Comparison of ENCODE assay signal across 8 cellular contexts in genomic region chr3:151227438-151228290, GRCh38. TPM values are rescaled to one million over a fixed set of nuclear protein-coding genes. Genes with fewer than 3 reads are reported as not detected.
DNase-seq lines count a peak whose midpoint lies in the region; ATAC-seq and TF ChIP-seq lines count a peak whose summit lies in the region.

No MANE protein-coding gene starts in this region.

- H3K27ac ChIP-seq in PC-3 (ENCODE audit: low read length) (peak overlapping the region; percentile 63), fibroblast of lung (ENCODE audit: insufficient read depth, low read length) (peak overlapping the region; percentile 62)

- H3K9me3 Mint-ChIP-seq in Caco-2 (ENCODE audit: unreplicated experiment): peaks cover 2% of the 10 kb centered on the region
- peaks cover 3% of the 10 kb centered on the region for H3K9me3 Mint-ChIP-seq in nephron progenitor cell

- POLR2A ChIA-PET in Caco-2 (lab: Charles Lee): no interaction called here
- POLR2A ChIA-PET in PC-3 (lab: Charles Lee; ENCODE audit: unreplicated experiment): no interaction called here

- H3K4me1 ChIP-seq in Caco-2 (peaks cover 28% of the 10 kb centered on the region), PC-3 (ENCODE audit: insufficient read depth, low read length) (peaks cover 31% of the 10 kb centered on the region), fibroblast of lung (ENCODE audit: control insufficient read depth, extremely low read depth, insufficient read depth, low read length) (peaks cover 27% of the 10 kb centered on the region)

- peak overlapping the region; percentile 31; the same call in 1 of the 2 replicates for H3K9ac ChIP-seq in PC-3 (ENCODE audit: low read length)
- no peak overlapping the region for H3K9ac ChIP-seq in fibroblast of lung (ENCODE audit: insufficient read depth, low read length)

- no peaks in the 10 kb centered on the region for H3F3A ChIP-seq in PC-3 (ENCODE audit: low read length, unreplicated experiment)

- H3K27ac Mint-ChIP-seq in Caco-2 (ENCODE audit: unreplicated experiment) (no peak overlapping the region), nephron progenitor cell (no peak overlapping the region)

- H3K79me2 ChIP-seq in PC-3 (ENCODE audit: low read length): no peaks in the 10 kb centered on the region
- H3K79me2 ChIP-seq in fibroblast of lung (ENCODE audit: control insufficient read depth, insufficient read depth, low read length): no peaks in the 10 kb centered on the region

- peaks cover 6% of the 10 kb centered on the region for H3K36me3 Mint-ChIP-seq in Caco-2 (ENCODE audit: insufficient read depth, unreplicated experiment)
- peaks cover 28% of the 10 kb centered on the region for H3K36me3 Mint-ChIP-seq in nephron progenitor cell (ENCODE audit: low read depth)

- no TSS peak for BruUV-seq in Caco-2 (replicated peaks; lab: Mats Ljungman, UMichigan)
- no TSS peak for BruUV-seq in PC-3 (replicated peaks; lab: Mats Ljungman, UMichigan)

- peak overlapping the region; percentile 60 for H3K4me2 ChIP-seq in PC-3 (ENCODE audit: low read length)
- peak overlapping the region; percentile 74 for H3K4me2 ChIP-seq in fibroblast of lung (ENCODE audit: extremely low read depth, insufficient read depth, low read length)

- DNase-seq in Caco-2 (peak; percentile 57 to 78), PC-3 (peak; percentile 81), fibroblast of lung (ENCODE audit: low read depth in 2 of 2) (peak; percentile 78 to 81), nephron progenitor cell (peak; percentile 79)
- DNase-seq in activated T-cell treated with anti-CD3 and anti-CD28 coated beads, Interleukin-2, amount 50 U/mL, for 48 hours: peak; percentile 85 to 88
- DNase-seq in stimulated activated naive CD4-positive, alpha-beta T cell treated with Interleukin-2 at 50 U/mL for 16 hours (lab: John Stamatoyannopoulos, UW): peak; percentile 65

- intact Hi-C loops in Caco-2 (cut with micrococcal nuclease; ENCODE audit: unreplicated experiment) (loop anchor here (1.0 to 10.0 kb wide), 6 partner anchors 56 to 407 kb away; no protein-coding TSS in a partner anchor), PC-3 (cut with micrococcal nuclease) (loop anchor here (1.0 to 10.0 kb wide), 5 partner anchors 56 to 687 kb away; no protein-coding TSS in a partner anchor)

- peak overlapping the region; percentile 35 for H3K4me3 Mint-ChIP-seq in Caco-2 (ENCODE audit: unreplicated experiment)
- H3K4me3 Mint-ChIP-seq in nephron progenitor cell: no peak overlapping the region

- H3K9me2 ChIP-seq in PC-3 (replicated peaks; ENCODE audit: low read length): no peaks in the 10 kb centered on the region

- H3K4me3 ChIP-seq in Caco-2 (ENCODE audit: low read depth, low read length): no peak overlapping the region
- no peak overlapping the region for H3K4me3 ChIP-seq in PC-3 (ENCODE audit: low read length)
- H3K4me3 ChIP-seq in fibroblast of lung (replicated peaks in 1 of 4; ENCODE audit: control extremely low read depth in 1 of 4, insufficient read depth in 1 of 4, low read depth in 3 of 4, low read length in 4 of 4): no peak overlapping the region

- H3K27me3 ChIP-seq in Caco-2 (replicated peaks; ENCODE audit: control insufficient read depth, insufficient read depth, low read length) (no peaks in the 10 kb centered on the region), PC-3 (ENCODE audit: low read length) (no peaks in the 10 kb centered on the region), fibroblast of lung (ENCODE audit: control insufficient read depth, insufficient read depth, low read length) (no peaks in the 10 kb centered on the region)

- no peaks in the 10 kb centered on the region for H4K20me1 ChIP-seq in PC-3 (ENCODE audit: low read length)
- H4K20me1 ChIP-seq in fibroblast of lung (ENCODE audit: control insufficient read depth, extremely low read depth, insufficient read depth, low read length): no peaks in the 10 kb centered on the region

- H2AFZ ChIP-seq in PC-3 (ENCODE audit: low read length) (peak overlapping the region; percentile 45), fibroblast of lung (ENCODE audit: low read length) (peak overlapping the region; percentile 15)

- H3K9me3 ChIP-seq in Caco-2 (no peaks in the 10 kb centered on the region), PC-3 (ENCODE audit: low read length) (no peaks in the 10 kb centered on the region), fibroblast of lung (ENCODE audit: control insufficient read depth, insufficient read depth, low read depth, low read length) (no peaks in the 10 kb centered on the region)

- peak; percentile 88 for ATAC-seq in GM19452 (IDR thresholded peaks at IDR 0.05; ENCODE audit: unreplicated experiment)
- ATAC-seq in HG03521 (IDR thresholded peaks at IDR 0.05; ENCODE audit: unreplicated experiment): peak; percentile 88
- ATAC-seq in PC-3: peak; percentile 82

- CTCF ChIA-PET in Caco-2 (lab: Charles Lee) (interaction anchor here (1.3 kb wide), 1 partner anchor 59 kb away, joined by 4 read pairs; no protein-coding TSS in a partner anchor), PC-3 (lab: Charles Lee) (interaction anchor here (0.5 to 1.4 kb wide), 5 partner anchors 9 to 235 kb away, joined by 3 to 7 read pairs (median 4); no protein-coding TSS in a partner anchor)

- peaks cover 26% of the 10 kb centered on the region for H3K4me1 Mint-ChIP-seq in Caco-2 (ENCODE audit: low read depth, unreplicated experiment)
- H3K4me1 Mint-ChIP-seq in nephron progenitor cell: peaks cover 49% of the 10 kb centered on the region

- H3K36me3 ChIP-seq in Caco-2 (ENCODE audit: control insufficient read depth, insufficient read depth, low read length) (no peaks in the 10 kb centered on the region), PC-3 (ENCODE audit: low read depth, low read length) (no peaks in the 10 kb centered on the region), fibroblast of lung (ENCODE audit: control insufficient read depth, insufficient read depth, low read length) (no peaks in the 10 kb centered on the region)

- peak; percentile 74 to 78 for TF ChIP-seq CTCF in Caco-2 (IDR thresholded peaks at IDR 0.05; ENCODE audit: insufficient read depth in 1 of 2, low read depth in 1 of 2, low read length in 1 of 2, severe bottlenecking in 1 of 2, unreplicated experiment in 1 of 2)
- TF ChIP-seq CTCF in PC-3 (conservative IDR thresholded peaks at IDR 0.05; ENCODE audit: low read depth, low read length): peak; percentile 97
- TF ChIP-seq CTCF in fibroblast of lung (conservative IDR thresholded peaks at IDR 0.05 in 1 of 2, IDR thresholded peaks at IDR 0.05 in 1 of 2; ENCODE audit: low read depth in 1 of 2, low read length in 2 of 2): peak; percentile 94 to 95
- TF ChIP-seq CTCF in nephron progenitor cell (IDR thresholded peaks at IDR 0.05): peak; percentile 90

- H3K27me3 Mint-ChIP-seq in Caco-2 (ENCODE audit: insufficient read depth, unreplicated experiment) (no peaks in the 10 kb centered on the region), nephron progenitor cell (ENCODE audit: low read depth, poor library complexity) (no peaks in the 10 kb centered on the region)

RNA-seq across cellular contexts. Expression of gene GPR171, which starts 24.6 kb away (rescaled TPM):
- total RNA-seq in Caco-2 (2022): not detected in 2 replicates
- total RNA-seq in PC-3 (2014; rRNA removed): not detected in 2 replicates
- total RNA-seq in fibroblast of lung: not detected in 2 replicates
- polyA plus RNA-seq in fibroblast of lung: not detected in 2 replicates
- not detected in 2 replicates for polyA plus RNA-seq in fibroblast of lung (2012)
- not detected in 2 replicates for polyA minus RNA-seq in fibroblast of lung (ENCODE audit: low replicate concordance)

RNA-seq across cellular contexts. Expression of gene P2RY14, which starts 50.7 kb away (rescaled TPM):
- total RNA-seq in Caco-2 (2022) (not detected in 2 replicates), PC-3 (2014; rRNA removed) (not detected in 2 replicates), fibroblast of lung (not detected in 2 replicates)
- polyA plus RNA-seq in fibroblast of lung: 0.09 and 0.26 TPM in 2 replicates
- 0.29 TPM in 1 of 2 replicates, not detected in the other for polyA plus RNA-seq in fibroblast of lung (2012)
- polyA minus RNA-seq in fibroblast of lung (ENCODE audit: low replicate concordance): not detected in 2 replicates
